1 cellular context compared by ENCODE assay signal in the genomic region with DNA sequence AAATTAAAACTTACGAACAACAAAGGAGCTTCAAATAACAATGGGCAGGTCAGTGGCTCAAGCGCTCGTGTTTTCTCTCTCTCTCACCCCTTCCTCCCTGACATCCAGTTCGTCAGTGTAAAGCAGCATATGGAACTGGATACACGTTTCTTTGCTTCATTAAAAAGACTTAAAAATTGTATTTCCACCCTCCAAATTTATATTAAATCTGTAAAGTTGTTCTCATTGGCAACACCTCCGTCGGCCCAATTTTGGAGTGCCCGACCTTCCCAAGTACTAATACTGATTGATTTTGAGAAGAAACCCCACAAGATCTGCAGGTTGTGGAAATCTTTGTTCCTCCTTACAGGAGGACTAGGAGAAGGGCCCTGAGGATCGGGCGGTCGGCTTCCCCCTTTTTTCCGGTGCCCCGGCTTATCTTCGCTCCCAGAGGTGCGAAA.
A peak's percentile ranks its signal among the peaks of the same experiment; 100 is the strongest.
TF ChIP-seq lines count a peak whose summit lies in the region.

No MANE protein-coding gene starts in this region.

TF ChIP-seq in HepG2, 621 proteins besides CTCF, POLR2A, EP300 and RAD21:
- TF ChIP-seq, protein P1, sequence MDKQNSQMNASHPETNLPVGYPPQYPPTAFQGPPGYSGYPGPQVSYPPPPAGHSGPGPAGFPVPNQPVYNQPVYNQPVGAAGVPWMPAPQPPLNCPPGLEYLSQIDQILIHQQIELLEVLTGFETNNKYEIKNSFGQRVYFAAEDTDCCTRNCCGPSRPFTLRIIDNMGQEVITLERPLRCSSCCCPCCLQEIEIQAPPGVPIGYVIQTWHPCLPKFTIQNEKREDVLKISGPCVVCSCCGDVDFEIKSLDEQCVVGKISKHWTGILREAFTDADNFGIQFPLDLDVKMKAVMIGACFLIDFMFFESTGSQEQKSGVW (CRISPR knock-in tag; IDR thresholded peaks at IDR 0.05; ENCODE audit: borderline replicate concordance) = no peak
- TF ChIP-seq NFIB (CRISPR knock-in tag; IDR thresholded peaks at IDR 0.05; ENCODE audit: borderline replicate concordance) = no peak
- TF ChIP-seq MTA3 (CRISPR knock-in tag; IDR thresholded peaks at IDR 0.05) = no peak
- TF ChIP-seq ZNF605 (CRISPR knock-in tag; IDR thresholded peaks at IDR 0.05) = 0 out of 2 replicates have a peak, but pooled peaks have one; percentile 23
- TF ChIP-seq, protein P2, sequence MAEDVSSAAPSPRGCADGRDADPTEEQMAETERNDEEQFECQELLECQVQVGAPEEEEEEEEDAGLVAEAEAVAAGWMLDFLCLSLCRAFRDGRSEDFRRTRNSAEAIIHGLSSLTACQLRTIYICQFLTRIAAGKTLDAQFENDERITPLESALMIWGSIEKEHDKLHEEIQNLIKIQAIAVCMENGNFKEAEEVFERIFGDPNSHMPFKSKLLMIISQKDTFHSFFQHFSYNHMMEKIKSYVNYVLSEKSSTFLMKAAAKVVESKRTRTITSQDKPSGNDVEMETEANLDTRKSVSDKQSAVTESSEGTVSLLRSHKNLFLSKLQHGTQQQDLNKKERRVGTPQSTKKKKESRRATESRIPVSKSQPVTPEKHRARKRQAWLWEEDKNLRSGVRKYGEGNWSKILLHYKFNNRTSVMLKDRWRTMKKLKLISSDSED (CRISPR knock-in tag; IDR thresholded peaks at IDR 0.05) = no peak
